27 cellular contexts compared by ENCODE assay signal in genomic region chr7:38241071-38241470, GRCh38.
A peak's percentile ranks its signal among the peaks of the same experiment; 100 is the strongest.
DNase-seq lines count a peak whose midpoint lies in the region; ATAC-seq lines count a peak whose summit lies in the region.
"Had no signal": no experiment of that assay in that cellular context is flagged by ENCODE, and none has a peak within 500 bp of the region (broad histone marks: within the 10 kb centered on the region; RNA-seq: fewer than 3 reads in every experiment).

No MANE protein-coding gene starts in this region.

- no peaks in the 10 kb centered on the region for H3K27me3 ChIP-seq in CD8-positive, alpha-beta memory T cell (ENCODE audit: insufficient read depth, low read length, poor library complexity, severe bottlenecking)
- H3K27me3 ChIP-seq: BLaER1 had no signal

- peaks cover 20% of the 10 kb centered on the region for H3K36me3 Mint-ChIP-seq in activated T-cell treated with anti-CD3 and anti-CD28 coated beads, Interleukin-2, amount 50 U/mL, for 24 hours (ENCODE audit: low read depth)
- H3K36me3 Mint-ChIP-seq in activated T-cell treated with anti-CD3 and anti-CD28 coated beads, Interleukin-2, amount 50 U/mL, for 4 hours (ENCODE audit: insufficient read depth): no peaks in the 10 kb centered on the region
- H3K36me3 Mint-ChIP-seq in CD8-positive, alpha-beta memory T cell: peaks cover 44 to 86% (median 66%) of the 10 kb centered on the region in 3 donors
- H3K36me3 Mint-ChIP-seq in effector memory CD8-positive, alpha-beta T cell (ENCODE audit: insufficient read depth): peaks cover 96% of the 10 kb centered on the region

- no peak overlapping the region for H3K4me3 ChIP-seq in CD8-positive, alpha-beta memory T cell (ENCODE audit: low read length)
- H3K4me3 ChIP-seq: BLaER1, GM12878 had no signal

- ATAC-seq in activated T-cell treated with anti-CD3 and anti-CD28 coated beads, Interleukin-2, amount 50 U/mL, for 4 hours: no peak
- no peak for ATAC-seq in effector memory CD8-positive, alpha-beta T cell (replicated peaks)
- no peak for ATAC-seq in stimulated activated naive CD8-positive, alpha-beta T cell treated with anti-CD3 and anti-CD28 coated beads, Interleukin-15, Interleukin-2, amounts not matched to agents 100 U/mL and 50 U/mL, for 24 hours
- ATAC-seq in GM21526 (IDR thresholded peaks at IDR 0.05; ENCODE audit: low FRiP score, unreplicated experiment): no peak
- ATAC-seq: GM12878, HCT116, Panc1 had no signal

- H3K4me1 Mint-ChIP-seq in activated T-cell treated with anti-CD3 and anti-CD28 coated beads, Interleukin-2, amount 50 U/mL, for 24 hours (ENCODE audit: low read depth): peaks cover 25% of the 10 kb centered on the region
- peaks cover 19% of the 10 kb centered on the region for H3K4me1 Mint-ChIP-seq in activated T-cell treated with anti-CD3 and anti-CD28 coated beads, Interleukin-2, amount 50 U/mL, for 4 hours (ENCODE audit: low read depth)
- peaks cover 81 to 86% (median 81%) of the 10 kb centered on the region in 3 donors for H3K4me1 Mint-ChIP-seq in CD8-positive, alpha-beta memory T cell
- H3K4me1 Mint-ChIP-seq in effector memory CD8-positive, alpha-beta T cell (ENCODE audit: low read depth in 2 of 2): peaks cover 64 to 75% of the 10 kb centered on the region in 2 donors

- H3K9me3 ChIP-seq in CD8-positive, alpha-beta memory T cell (ENCODE audit: low read length): no peaks in the 10 kb centered on the region
- H3K9me3 ChIP-seq: BLaER1 had no signal

- H3K36me3 ChIP-seq in CD8-positive, alpha-beta memory T cell (ENCODE audit: insufficient read depth, low read length): peaks cover 10% of the 10 kb centered on the region
- H3K36me3 ChIP-seq: BLaER1 had no signal

- CTCF ChIA-PET in CD8-positive, alpha-beta memory T cell (lab: Charles Lee): interaction anchor here (0.6 to 3.0 kb wide), 5 partner anchors 21 to 126 kb away, joined by 3 to 10 read pairs (median 4); no protein-coding TSS in a partner anchor

- no peak for DNase-seq in activated T-cell treated with anti-CD3 and anti-CD28 coated beads, Interleukin-2, amount 50 U/mL, for 24 hours
- no peak for DNase-seq in activated T-cell treated with anti-CD3 and anti-CD28 coated beads, Interleukin-2, amount 50 U/mL, for 4 hours
- no peak for DNase-seq in CD8-positive, alpha-beta memory T cell
- no peak for DNase-seq in effector memory CD8-positive, alpha-beta T cell
- no peak for DNase-seq in stimulated activated naive CD8-positive, alpha-beta T cell treated with anti-CD3 and anti-CD28 coated beads, Interleukin-15, Interleukin-2, amounts not matched to agents 100 U/mL and 50 U/mL, for 24 hours
- DNase-seq in SKM-1 (lab: John Stamatoyannopoulos, UW; ENCODE audit: unreplicated experiment): no peak
- DNase-seq: CD4-positive, alpha-beta T cell; DMS 273 treated with DMSO at 0.1 percent for 48 hours; DMS79; EL; GDM1; IMR-90; KG1; NCI-H1048; NCI-H1417 treated with DMSO at 0.1 percent for 48 hours; NCI-H1694 treated with DMSO at 0.1 percent for 48 hours; NCI-H2081; NCI-H2171; NCI-H226; NCI-H510A; NCI-H69; SHP77 treated with DMSO at 0.1 percent for 48 hours had no signal

- no peaks in the 10 kb centered on the region for H3K9me3 Mint-ChIP-seq in activated T-cell treated with anti-CD3 and anti-CD28 coated beads, Interleukin-2, amount 50 U/mL, for 24 hours
- H3K9me3 Mint-ChIP-seq in activated T-cell treated with anti-CD3 and anti-CD28 coated beads, Interleukin-2, amount 50 U/mL, for 4 hours: no peaks in the 10 kb centered on the region
- no peaks in the 10 kb centered on the region for H3K9me3 Mint-ChIP-seq in CD8-positive, alpha-beta memory T cell
- H3K9me3 Mint-ChIP-seq in effector memory CD8-positive, alpha-beta T cell: no peaks in the 10 kb centered on the region
- H3K9me3 Mint-ChIP-seq: CD4-positive, alpha-beta T cell had no signal

- H3K4me3 Mint-ChIP-seq in activated T-cell treated with anti-CD3 and anti-CD28 coated beads, Interleukin-2, amount 50 U/mL, for 24 hours: no peak overlapping the region
- H3K4me3 Mint-ChIP-seq in activated T-cell treated with anti-CD3 and anti-CD28 coated beads, Interleukin-2, amount 50 U/mL, for 4 hours: no peak overlapping the region
- H3K4me3 Mint-ChIP-seq in CD8-positive, alpha-beta memory T cell: peak overlapping the region; percentile 50 to 98 (median 71)
- H3K4me3 Mint-ChIP-seq in effector memory CD8-positive, alpha-beta T cell: peak overlapping the region; percentile 79 to 80
- H3K4me3 Mint-ChIP-seq: CD4-positive, alpha-beta T cell had no signal

- POLR2A ChIA-PET in CD8-positive, alpha-beta memory T cell (lab: Charles Lee): no interaction called here

- H3K27ac ChIP-seq in CD8-positive, alpha-beta memory T cell (ENCODE audit: low read depth, low read length): no peak overlapping the region
- H3K27ac ChIP-seq: BLaER1 had no signal

- H3K4me1 ChIP-seq in CD8-positive, alpha-beta memory T cell (ENCODE audit: insufficient read depth, low read length): peaks cover 45% of the 10 kb centered on the region
- H3K4me1 ChIP-seq: BLaER1 had no signal

- peak overlapping the region; percentile 31 for H3K27ac Mint-ChIP-seq in activated T-cell treated with anti-CD3 and anti-CD28 coated beads, Interleukin-2, amount 50 U/mL, for 24 hours
- H3K27ac Mint-ChIP-seq in CD8-positive, alpha-beta memory T cell: peak overlapping the region; percentile 82 to 99 (median 94)
- peak overlapping the region; percentile 95 to 99 for H3K27ac Mint-ChIP-seq in effector memory CD8-positive, alpha-beta T cell
- H3K27ac Mint-ChIP-seq: CD4-positive, alpha-beta T cell had no signal

- no peaks in the 10 kb centered on the region for H3K27me3 Mint-ChIP-seq in activated T-cell treated with anti-CD3 and anti-CD28 coated beads, Interleukin-2, amount 50 U/mL, for 24 hours
- no peaks in the 10 kb centered on the region for H3K27me3 Mint-ChIP-seq in activated T-cell treated with anti-CD3 and anti-CD28 coated beads, Interleukin-2, amount 50 U/mL, for 4 hours (ENCODE audit: low read depth)
- H3K27me3 Mint-ChIP-seq in CD8-positive, alpha-beta memory T cell: peaks cover 0 to 2% of the 10 kb centered on the region in 2 donors
- no peaks in the 10 kb centered on the region for H3K27me3 Mint-ChIP-seq in effector memory CD8-positive, alpha-beta T cell
- H3K27me3 Mint-ChIP-seq: CD4-positive, alpha-beta T cell had no signal

Comparison
In these comparisons a context has a peak if more than half of its experiments do, and no peak if none do; other contexts are left out.
1. H3K27ac Mint-ChIP-seq: peak in every context shown above with its lines; median percentile 97 in effector memory CD8-positive, alpha-beta T cell; 94 in CD8-positive, alpha-beta memory T cell; 31 in activated T-cell treated with anti-CD3 and anti-CD28 coated beads, Interleukin-2, amount 50 U/mL, for 24 hours.
2. H3K4me3 Mint-ChIP-seq: peak in CD8-positive, alpha-beta memory T cell (7 of 7) and effector memory CD8-positive, alpha-beta T cell (2 of 2); none in activated T-cell treated with anti-CD3 and anti-CD28 coated beads, Interleukin-2, amount 50 U/mL, for 24 hours (single experiment) and activated T-cell treated with anti-CD3 and anti-CD28 coated beads, Interleukin-2, amount 50 U/mL, for 4 hours (single experiment).